Comparison of ENCODE assay signal across 10 cellular contexts in genomic region chr14:73747386-73748211, GRCh38. TPM values are rescaled to one million over a fixed set of nuclear protein-coding genes. Genes with fewer than 3 reads are reported as not detected.
A peak's percentile ranks its signal among the peaks of the same experiment; 100 is the strongest.
DNase-seq lines count a peak whose midpoint lies in the region; ATAC-seq and TF ChIP-seq lines count a peak whose summit lies in the region.
"Had no signal": no experiment of that assay in that cellular context is flagged by ENCODE, and none has a peak within 500 bp of the region (broad histone marks: within the 10 kb centered on the region; RNA-seq: fewer than 3 reads in every experiment).

No MANE protein-coding gene starts in this region.

- no peak for ATAC-seq in WTC11
- ATAC-seq in GM18870 (IDR thresholded peaks at IDR 0.05; ENCODE audit: unreplicated experiment) = no peak
- ATAC-seq in GM21619 (IDR thresholded peaks at IDR 0.05; ENCODE audit: unreplicated experiment) = no peak

- peak overlapping the region; percentile 91 for H3K27ac Mint-ChIP-seq in activated naive CD4-positive, alpha-beta T cell treated with anti-CD3 and anti-CD28 coated beads, Interleukin-2, amount 10 ng/mL, durations not matched to agents 7 days and 5 days
- H3K27ac Mint-ChIP-seq in WTC11 (peak overlapping the region; percentile 88), immature natural killer cell (peak overlapping the region in 5 of 6 donors; percentile 46 to 94 (median 82))

- H3K9me3 Mint-ChIP-seq in activated naive CD4-positive, alpha-beta T cell treated with anti-CD3 and anti-CD28 coated beads, Interleukin-2, amount 10 ng/mL, durations not matched to agents 7 days and 5 days = no peaks in the 10 kb centered on the region
- H3K9me3 Mint-ChIP-seq in WTC11 (no peaks in the 10 kb centered on the region), immature natural killer cell (no peaks in the 10 kb centered on the region)

- CTCF ChIA-PET in activated naive CD4-positive, alpha-beta T cell treated with anti-CD3 and anti-CD28 coated beads, Interleukin-2, amount 10 ng/mL, durations not matched to agents 7 days and 5 days (lab: Charles Lee) = interaction anchor here (0.6 to 10.9 kb wide), 8 partner anchors 9 to 251 kb away, joined by 3 to 136 read pairs (median 5); a partner anchor contains a TSS
- CTCF ChIA-PET in WTC11 (lab: Charles Lee) = interaction anchor here (1.3 to 3.5 kb wide), 6 partner anchors 11 to 105 kb away, joined by 3 to 43 read pairs (median 18); partner anchors contain the start of gene PTGR2

- no peak for TF ChIP-seq CTCF in WTC11 (IDR thresholded peaks at IDR 0.05)

- H3K27ac ChIP-seq in temporal lobe (ENCODE audit: low read depth, low read length) = peak overlapping the region; percentile 7

- H3K36me3 Mint-ChIP-seq in activated naive CD4-positive, alpha-beta T cell treated with anti-CD3 and anti-CD28 coated beads, Interleukin-2, amount 10 ng/mL, durations not matched to agents 7 days and 5 days = peaks cover 37% of the 10 kb centered on the region
- H3K36me3 Mint-ChIP-seq in WTC11 = no peaks in the 10 kb centered on the region
- no peaks in the 10 kb centered on the region for H3K36me3 Mint-ChIP-seq in immature natural killer cell

- DNase-seq in activated naive CD4-positive, alpha-beta T cell treated with anti-CD3 and anti-CD28 coated beads, Interleukin-2, amount 10 ng/mL, durations not matched to agents 7 days and 5 days = no peak
- no peak for DNase-seq in activated naive CD4-positive, alpha-beta T cell treated with anti-CD3 and anti-CD28 coated beads, Interleukin-2, amount 50 U/mL, for 16 hours
- DNase-seq in WTC11 (ENCODE audit: low spot score) (no peak), immature natural killer cell (no peak), COR-L47 (lab: John Stamatoyannopoulos, UW) (no peak)
- DNase-seq: cortex of kidney, NCI-H1048 had no signal

- H3K4me3 Mint-ChIP-seq in activated naive CD4-positive, alpha-beta T cell treated with anti-CD3 and anti-CD28 coated beads, Interleukin-2, amount 10 ng/mL, durations not matched to agents 7 days and 5 days = no peak overlapping the region
- H3K4me3 Mint-ChIP-seq in WTC11 (no peak overlapping the region), immature natural killer cell (peak overlapping the region; percentile 11 to 47 (median 25))

- H3K27me3 Mint-ChIP-seq in activated naive CD4-positive, alpha-beta T cell treated with anti-CD3 and anti-CD28 coated beads, Interleukin-2, amount 10 ng/mL, durations not matched to agents 7 days and 5 days = no peaks in the 10 kb centered on the region
- H3K27me3 Mint-ChIP-seq in WTC11 (ENCODE audit: low read depth) = no peaks in the 10 kb centered on the region
- H3K27me3 Mint-ChIP-seq in immature natural killer cell (ENCODE audit: low read depth in 3 of 3) = peaks cover 2 to 9% (median 6%) of the 10 kb centered on the region in 3 donors

- POLR2A ChIA-PET in WTC11 (lab: Charles Lee) = interaction anchor here (1.0 kb wide), 1 partner anchor 8 kb away, joined by 3 read pairs; no protein-coding TSS in a partner anchor

- peaks cover 100% of the 10 kb centered on the region for H3K4me1 Mint-ChIP-seq in activated naive CD4-positive, alpha-beta T cell treated with anti-CD3 and anti-CD28 coated beads, Interleukin-2, amount 10 ng/mL, durations not matched to agents 7 days and 5 days
- H3K4me1 Mint-ChIP-seq in WTC11 (peaks cover 67% of the 10 kb centered on the region), immature natural killer cell (peaks cover 97% of the 10 kb centered on the region in 2 donors)

TF ChIP-seq in WTC11, 78 proteins besides CTCF, POLR2A, EP300 and RAD21:
- TF ChIP-seq, protein P1, sequence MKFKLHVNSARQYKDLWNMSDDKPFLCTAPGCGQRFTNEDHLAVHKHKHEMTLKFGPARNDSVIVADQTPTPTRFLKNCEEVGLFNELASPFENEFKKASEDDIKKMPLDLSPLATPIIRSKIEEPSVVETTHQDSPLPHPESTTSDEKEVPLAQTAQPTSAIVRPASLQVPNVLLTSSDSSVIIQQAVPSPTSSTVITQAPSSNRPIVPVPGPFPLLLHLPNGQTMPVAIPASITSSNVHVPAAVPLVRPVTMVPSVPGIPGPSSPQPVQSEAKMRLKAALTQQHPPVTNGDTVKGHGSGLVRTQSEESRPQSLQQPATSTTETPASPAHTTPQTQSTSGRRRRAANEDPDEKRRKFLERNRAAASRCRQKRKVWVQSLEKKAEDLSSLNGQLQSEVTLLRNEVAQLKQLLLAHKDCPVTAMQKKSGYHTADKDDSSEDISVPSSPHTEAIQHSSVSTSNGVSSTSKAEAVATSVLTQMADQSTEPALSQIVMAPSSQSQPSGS (CRISPR knock-in tag; IDR thresholded peaks at IDR 0.05; ENCODE audit: borderline replicate concordance, low read depth) = no peak
- TF ChIP-seq ZNF317 (CRISPR knock-in tag; IDR thresholded peaks at IDR 0.05; ENCODE audit: borderline replicate concordance, low read depth) = no peak
- TF ChIP-seq PREB (CRISPR knock-in tag; IDR thresholded peaks at IDR 0.05; ENCODE audit: borderline replicate concordance) = no peak
- TF ChIP-seq FOXJ3 (CRISPR knock-in tag; IDR thresholded peaks at IDR 0.05; ENCODE audit: borderline replicate concordance) = no peak
- no peak for TF ChIP-seq ZNF416 (CRISPR knock-in tag; IDR thresholded peaks at IDR 0.05)
- TF ChIP-seq CREB1 (CRISPR knock-in tag; IDR thresholded peaks at IDR 0.05) = no peak
- no peak for TF ChIP-seq FOXK1 (CRISPR knock-in tag; IDR thresholded peaks at IDR 0.05)
- TF ChIP-seq AFF4 (CRISPR knock-in tag; IDR thresholded peaks at IDR 0.05; ENCODE audit: borderline replicate concordance) = no peak
- TF ChIP-seq, protein P2, sequence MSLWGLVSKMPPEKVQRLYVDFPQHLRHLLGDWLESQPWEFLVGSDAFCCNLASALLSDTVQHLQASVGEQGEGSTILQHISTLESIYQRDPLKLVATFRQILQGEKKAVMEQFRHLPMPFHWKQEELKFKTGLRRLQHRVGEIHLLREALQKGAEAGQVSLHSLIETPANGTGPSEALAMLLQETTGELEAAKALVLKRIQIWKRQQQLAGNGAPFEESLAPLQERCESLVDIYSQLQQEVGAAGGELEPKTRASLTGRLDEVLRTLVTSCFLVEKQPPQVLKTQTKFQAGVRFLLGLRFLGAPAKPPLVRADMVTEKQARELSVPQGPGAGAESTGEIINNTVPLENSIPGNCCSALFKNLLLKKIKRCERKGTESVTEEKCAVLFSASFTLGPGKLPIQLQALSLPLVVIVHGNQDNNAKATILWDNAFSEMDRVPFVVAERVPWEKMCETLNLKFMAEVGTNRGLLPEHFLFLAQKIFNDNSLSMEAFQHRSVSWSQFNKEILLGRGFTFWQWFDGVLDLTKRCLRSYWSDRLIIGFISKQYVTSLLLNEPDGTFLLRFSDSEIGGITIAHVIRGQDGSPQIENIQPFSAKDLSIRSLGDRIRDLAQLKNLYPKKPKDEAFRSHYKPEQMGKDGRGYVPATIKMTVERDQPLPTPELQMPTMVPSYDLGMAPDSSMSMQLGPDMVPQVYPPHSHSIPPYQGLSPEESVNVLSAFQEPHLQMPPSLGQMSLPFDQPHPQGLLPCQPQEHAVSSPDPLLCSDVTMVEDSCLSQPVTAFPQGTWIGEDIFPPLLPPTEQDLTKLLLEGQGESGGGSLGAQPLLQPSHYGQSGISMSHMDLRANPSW (CRISPR knock-in tag; conservative IDR thresholded peaks at IDR 0.05; ENCODE audit: low read depth) = no peak
TF ChIP-seq in WTC11: peak in this region for 0.

RNA-seq across cellular contexts. Expression of gene PNMA1, which starts 33.4 kb away (rescaled TPM):
- total RNA-seq in WTC11 (2021) (46.0 to 50.2 TPM (median 49.6 TPM) in 3 replicates), temporal lobe (113 TPM)
- polyA plus RNA-seq in immature natural killer cell = 10 to 100 TPM; 19.6 to 39.2 (median 23.8) TPM

Comparison
In these comparisons a context has a peak if more than half of its experiments do, and no peak if none do; other contexts are left out.
1. H3K4me3 Mint-ChIP-seq: peak in immature natural killer cell (5 of 5); none in activated naive CD4-positive, alpha-beta T cell treated with anti-CD3 and anti-CD28 coated beads, Interleukin-2, amount 10 ng/mL, durations not matched to agents 7 days and 5 days (single experiment) and WTC11 (single experiment).
2. Peak in every context shown above with its lines, with median percentiles within 50 percentile points of each other: H3K27ac Mint-ChIP-seq.